9 cellular contexts compared by ENCODE assay signal in the genomic region with DNA sequence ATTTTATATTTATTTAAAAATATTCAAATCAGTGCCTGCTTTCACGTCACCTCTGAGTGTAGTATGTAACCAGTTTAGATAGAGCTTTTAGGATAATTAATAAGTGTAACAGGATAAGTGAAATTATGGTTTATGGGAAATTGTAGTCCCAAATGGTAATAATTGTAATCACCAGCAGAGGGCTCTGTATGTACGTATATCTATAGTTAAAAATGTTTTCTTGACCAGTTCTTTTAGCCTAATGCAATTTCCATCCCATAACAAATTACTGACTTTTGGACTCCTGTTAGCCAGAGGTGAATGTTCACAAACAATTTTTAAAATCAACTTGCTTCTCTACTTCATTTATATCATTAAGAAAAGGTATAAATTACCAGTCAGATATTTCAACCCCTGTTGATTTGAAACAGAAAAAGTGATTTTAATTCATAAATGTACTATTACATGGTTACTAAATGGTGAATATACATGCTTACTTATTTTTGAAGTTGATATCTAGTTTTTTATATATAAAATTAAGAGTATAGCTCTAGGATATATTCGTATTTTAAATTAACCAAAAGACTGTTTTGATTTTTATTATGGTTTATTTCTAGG. TPM values are rescaled to one million over a fixed set of nuclear protein-coding genes. Genes with fewer than 3 reads are reported as not detected.
DNase-seq lines count a peak whose midpoint lies in the region; TF ChIP-seq lines count a peak whose summit lies in the region.
"Had no signal": no experiment of that assay in that cellular context is flagged by ENCODE, and none has a peak within 500 bp of the region (broad histone marks: within the 10 kb centered on the region; RNA-seq: fewer than 3 reads in every experiment).

No MANE protein-coding gene starts in this region.

- no peak for TF ChIP-seq EP300 in ovary (IDR thresholded peaks at IDR 0.05)

- intact Hi-C loops in PC-9 (cut with micrococcal nuclease; ENCODE audit: unreplicated experiment) = loop anchor here (1.0 kb wide), 2 partner anchors 317 to 367 kb away; no protein-coding TSS in a partner anchor
- intact Hi-C loops in ovary (cut with DNase I) = loop anchor here in 2 of 4 donors (10.0 kb wide), 3 partner anchors 314 to 374 kb away; partner anchors contain the start of gene S1PR1 (in 1 of the 2)

- H3K27me3 ChIP-seq in PC-9 (ENCODE audit: insufficient read depth, low read depth) (no peaks in the 10 kb centered on the region), ovary (no peaks in the 10 kb centered on the region)

- 37 to 40% (median 39%) methylated on average over 3 of the region's 3 CpGs for WGBS in ovary, 3 donors

- H3K4me3 ChIP-seq in PC-9 (no peak overlapping the region), ovary (no peak overlapping the region)

- CTCF ChIA-PET in PC-9 (lab: Charles Lee) = interaction anchor here (0.6 kb wide), 1 partner anchor 298 kb away, joined by 3 read pairs; no protein-coding TSS in a partner anchor

- peaks cover 39% of the 10 kb centered on the region for H3F3A ChIP-seq in PC-9 (ENCODE audit: insufficient read depth, low read depth)

- H3K9me2 ChIP-seq in PC-9 (ENCODE audit: insufficient read depth) = no peaks in the 10 kb centered on the region

- H2AFZ ChIP-seq in PC-9 = no peak overlapping the region

- H3K4me1 ChIP-seq in PC-9 (replicated peaks; ENCODE audit: insufficient read depth) = no peaks in the 10 kb centered on the region
- no peaks in the 10 kb centered on the region for H3K4me1 ChIP-seq in ovary (ENCODE audit: insufficient read depth)

- H4K20me1 ChIP-seq in PC-9 (ENCODE audit: insufficient read depth) = peaks cover 25% of the 10 kb centered on the region

- TF ChIP-seq POLR2A in erythroblast (IDR thresholded peaks at IDR 0.05; ENCODE audit: low read length) = no peak
- no peak for TF ChIP-seq POLR2A in ovary (IDR thresholded peaks at IDR 0.05)

- H3K79me2 ChIP-seq in PC-9 (ENCODE audit: low read depth) = no peaks in the 10 kb centered on the region

- H3K27ac ChIP-seq in PC-9 (no peak overlapping the region), ovary (no peak overlapping the region)

- H3K36me3 ChIP-seq in PC-9 (ENCODE audit: low read depth) (peaks cover 60% of the 10 kb centered on the region), ovary (no peaks in the 10 kb centered on the region)

- peak; percentile 95 for TF ChIP-seq CTCF in PC-9 (conservative IDR thresholded peaks at IDR 0.05)
- peak; percentile 36 to 54 (median 48) for TF ChIP-seq CTCF in ovary (IDR thresholded peaks at IDR 0.05)

- no TSS peak for BruUV-seq in PC-9 (replicated peaks; lab: Mats Ljungman, UMichigan)

- POLR2A ChIA-PET in PC-9 (lab: Charles Lee; ENCODE audit: unreplicated experiment) = no interaction called here

- H3K9me3 ChIP-seq in PC-9 (ENCODE audit: insufficient read depth, low read depth) (no peaks in the 10 kb centered on the region), ovary (no peaks in the 10 kb centered on the region)

- peak; percentile 34 to 46 for DNase-seq in NCI-H2081 (lab: John Stamatoyannopoulos, UW)
- DNase-seq in NCI-H2081 treated with DMSO at 0.1 percent for 48 hours (lab: John Stamatoyannopoulos, UW) = no peak
- peak; percentile 56 for DNase-seq in HS-5 (ENCODE audit: low read depth)
- DNase-seq in PC-9 = no peak
- peak; percentile 62 to 82 for DNase-seq in erythroblast (lab: John Stamatoyannopoulos, UW)
- DNase-seq in ovary = no peak
- DNase-seq in activated effector memory CD4-positive, alpha-beta T cell treated with anti-CD3 and anti-CD28 coated beads, Interleukin-2, amount 50 U/mL, for 16 hours = no peak
- DNase-seq in T1000 (lab: John Stamatoyannopoulos, UW) = no peak
- DNase-seq: activated naive CD8-positive, alpha-beta T cell treated with anti-CD3 and anti-CD28 coated beads, Interleukin-2, amount 10 ng/mL, durations not matched to agents 7 days and 5 days had no signal

- H3K4me2 ChIP-seq in PC-9 = no peak overlapping the region

RNA-seq across cellular contexts. Expression of gene SLC30A7, which starts 25.3 kb away (rescaled TPM):
- total RNA-seq in PC-9 (2021) = 18.4 and 27.4 TPM in 2 replicates
- 10 to 100 TPM; 11.7 to 25.3 (median 15.7) TPM for total RNA-seq in ovary
- 1 to 10 TPM; 4.1 to 8.8 TPM for polyA plus RNA-seq in ovary

RNA-seq across cellular contexts. Expression of gene EXTL2, which starts 26.6 kb away (rescaled TPM):
- 16.3 and 20.2 TPM in 2 replicates for total RNA-seq in PC-9 (2021)
- total RNA-seq in ovary = 10 to 100 TPM; 13.1 to 21.7 (median 16.0) TPM
- 10 to 100 TPM; 13.9 to 28.4 TPM for polyA plus RNA-seq in ovary

Comparison
In these comparisons a context has a peak if more than half of its experiments do, and no peak if none do; other contexts are left out.
1. DNase-seq: peak in NCI-H2081 (2 of 2), HS-5 (single experiment) and erythroblast (2 of 2); none in NCI-H2081 treated with DMSO at 0.1 percent for 48 hours (single experiment), PC-9 (0 of 2), ovary (0 of 5), activated effector memory CD4-positive, alpha-beta T cell treated with anti-CD3 and anti-CD28 coated beads, Interleukin-2, amount 50 U/mL, for 16 hours (single experiment) and T1000 (single experiment).